ENCODE assay signal across 9 cellular contexts in genomic region chr19:2237869-2238153, GRCh38. TPM values are rescaled to one million over a fixed set of nuclear protein-coding genes. Genes with fewer than 3 reads are reported as not detected.
DNase-seq lines count a peak whose midpoint lies in the region; ATAC-seq and TF ChIP-seq lines count a peak whose summit lies in the region.
"Had no signal": no experiment of that assay in that cellular context is flagged by ENCODE, and none has a peak within 500 bp of the region (broad histone marks: within the 10 kb centered on the region; RNA-seq: fewer than 3 reads in every experiment).

No MANE protein-coding gene starts in this region.

- no peaks in the 10 kb centered on the region for H3K9me3 ChIP-seq in thoracic aorta

- H3K36me3 ChIP-seq in kidney epithelial cell (ENCODE audit: control insufficient read depth, insufficient read depth, low read length) (no peaks in the 10 kb centered on the region), thoracic aorta (no peaks in the 10 kb centered on the region)

- H3K27me3 ChIP-seq in kidney epithelial cell (ENCODE audit: control insufficient read depth, insufficient read depth, low read length) (no peaks in the 10 kb centered on the region), thoracic aorta (replicated peaks; ENCODE audit: insufficient read depth) (no peaks in the 10 kb centered on the region)

- H3K36me3 Mint-ChIP-seq in activated CD4-positive, alpha-beta T cell treated with anti-CD3 and anti-CD28 coated beads, Interleukin-2, amount 10 ng/mL, durations not matched to agents 7 days and 5 days (ENCODE audit: low read depth) = peaks cover 58% of the 10 kb centered on the region
- peaks cover 48 to 50% of the 10 kb centered on the region in 2 donors for H3K36me3 Mint-ChIP-seq in activated naive CD4-positive, alpha-beta T cell treated with anti-CD3 and anti-CD28 coated beads, Interleukin-2, amount 50 U/mL, for 72 hours

- CTCF ChIA-PET in activated CD4-positive, alpha-beta T cell treated with anti-CD3 and anti-CD28 coated beads, Interleukin-2, amount 10 ng/mL, durations not matched to agents 7 days and 5 days (lab: Charles Lee) = interaction anchor here (0.9 to 5.1 kb wide), 7 partner anchors 15 to 82 kb away, joined by 3 to 34 read pairs (median 4); partner anchors contain the start of gene JSRP1

- no peaks in the 10 kb centered on the region for H3K27me3 Mint-ChIP-seq in activated CD4-positive, alpha-beta T cell treated with anti-CD3 and anti-CD28 coated beads, Interleukin-2, amount 10 ng/mL, durations not matched to agents 7 days and 5 days

- peaks cover 63% of the 10 kb centered on the region for H3K4me1 Mint-ChIP-seq in activated CD4-positive, alpha-beta T cell treated with anti-CD3 and anti-CD28 coated beads, Interleukin-2, amount 10 ng/mL, durations not matched to agents 7 days and 5 days

- TF ChIP-seq CTCF in kidney epithelial cell (IDR thresholded peaks at IDR 0.05; ENCODE audit: insufficient read depth, low read length, poor library complexity, severe bottlenecking) (no peak), thoracic aorta (IDR thresholded peaks at IDR 0.05) (no peak)

- peak overlapping the region; percentile 99 for H3K27ac Mint-ChIP-seq in activated CD4-positive, alpha-beta T cell treated with anti-CD3 and anti-CD28 coated beads, Interleukin-2, amount 10 ng/mL, durations not matched to agents 7 days and 5 days
- peak overlapping the region; percentile 85 to 92 for H3K27ac Mint-ChIP-seq in activated naive CD4-positive, alpha-beta T cell treated with anti-CD3 and anti-CD28 coated beads, Interleukin-2, amount 50 U/mL, for 72 hours

- peak overlapping the region in 1 of 2 donors; percentile 85 for H3K27ac ChIP-seq in thoracic aorta

- H3K4me1 ChIP-seq in thoracic aorta (ENCODE audit: control insufficient read depth in 1 of 2, low read depth in 2 of 2) = peaks cover 51 to 79% of the 10 kb centered on the region in 2 donors

- no peak for DNase-seq in activated CD4-positive, alpha-beta T cell treated with anti-CD3 and anti-CD28 coated beads, Interleukin-2, amount 10 ng/mL, durations not matched to agents 7 days and 5 days
- DNase-seq in activated CD4-positive, alpha-beta T cell treated with anti-CD3 and anti-CD28 coated beads, Interleukin-2, amount 50 U/mL, for 4 hours = no peak
- no peak for DNase-seq in activated naive CD4-positive, alpha-beta T cell treated with anti-CD3 and anti-CD28 coated beads, Interleukin-2, amount 50 U/mL, for 72 hours (ENCODE audit: low spot score in 2 of 2)
- DNase-seq in kidney epithelial cell (ENCODE audit: low read depth) (no peak), thoracic aorta (ENCODE audit: low spot score) (no peak), NCI-H187 treated with DMSO at 0.1 percent for 48 hours (lab: John Stamatoyannopoulos, UW) (no peak)

- H3K9me3 Mint-ChIP-seq in activated CD4-positive, alpha-beta T cell treated with anti-CD3 and anti-CD28 coated beads, Interleukin-2, amount 10 ng/mL, durations not matched to agents 7 days and 5 days = no peaks in the 10 kb centered on the region
- H3K9me3 Mint-ChIP-seq in activated naive CD4-positive, alpha-beta T cell treated with anti-CD3 and anti-CD28 coated beads, Interleukin-2, amount 50 U/mL, for 72 hours = no peaks in the 10 kb centered on the region

- POLR2A ChIA-PET in activated CD4-positive, alpha-beta T cell treated with anti-CD3 and anti-CD28 coated beads, Interleukin-2, amount 10 ng/mL, durations not matched to agents 7 days and 5 days (lab: Charles Lee) = no interaction called here

- peak overlapping the region; percentile 97 for H3K4me3 Mint-ChIP-seq in activated CD4-positive, alpha-beta T cell treated with anti-CD3 and anti-CD28 coated beads, Interleukin-2, amount 10 ng/mL, durations not matched to agents 7 days and 5 days

- peak overlapping the region; percentile 85 for H3K4me3 ChIP-seq in kidney epithelial cell (ENCODE audit: low read depth, low read length)
- peak overlapping the region; percentile 95 for H3K4me3 ChIP-seq in thoracic aorta

- ATAC-seq in activated naive CD4-positive, alpha-beta T cell treated with anti-CD3 and anti-CD28 coated beads, Interleukin-2, amount 50 U/mL, for 72 hours = no peak
- ATAC-seq in thoracic aorta (ENCODE audit: insufficient number of reproducible peaks, low FRiP score, low read depth) = no peak
- no peak for ATAC-seq in HG02852 (IDR thresholded peaks at IDR 0.05; ENCODE audit: unreplicated experiment)
- ATAC-seq in HG03520 (IDR thresholded peaks at IDR 0.05; ENCODE audit: unreplicated experiment) = no peak

RNA-seq across cellular contexts. Expression of gene SF3A2, which starts 1.2 kb away (rescaled TPM):
- total RNA-seq in activated CD4-positive, alpha-beta T cell treated with anti-CD3 and anti-CD28 coated beads, Interleukin-2, amount 10 ng/mL, durations not matched to agents 7 days and 5 days = 100 to 1,000 TPM; 142 to 151 TPM
- total RNA-seq in activated naive CD4-positive, alpha-beta T cell treated with anti-CD3 and anti-CD28 coated beads, Interleukin-2, amount 50 U/mL, for 72 hours = 100 to 1,000 TPM; 145 to 154 TPM
- 72.4 and 75.4 TPM in 2 replicates for total RNA-seq in kidney epithelial cell
- total RNA-seq in thoracic aorta = 10 to 100 TPM; 23.8 to 43.7 TPM

RNA-seq across cellular contexts. Expression of gene PLEKHJ1, which starts 1.7 kb away (rescaled TPM):
- total RNA-seq in activated CD4-positive, alpha-beta T cell treated with anti-CD3 and anti-CD28 coated beads, Interleukin-2, amount 10 ng/mL, durations not matched to agents 7 days and 5 days = 10 to 100 TPM; 56.2 to 71.9 TPM
- 10 to 100 TPM; 41.9 to 69.9 TPM for total RNA-seq in activated naive CD4-positive, alpha-beta T cell treated with anti-CD3 and anti-CD28 coated beads, Interleukin-2, amount 50 U/mL, for 72 hours
- total RNA-seq in kidney epithelial cell (104 TPM in 2 replicates), thoracic aorta (10 to 100 TPM; 26.3 to 46.2 TPM)

RNA-seq across cellular contexts. Expression of gene AMH, which starts 11.3 kb away (rescaled TPM):
- total RNA-seq in activated CD4-positive, alpha-beta T cell treated with anti-CD3 and anti-CD28 coated beads, Interleukin-2, amount 10 ng/mL, durations not matched to agents 7 days and 5 days = 1 to 10 TPM; 5.2 to 9.2 TPM
- total RNA-seq in activated naive CD4-positive, alpha-beta T cell treated with anti-CD3 and anti-CD28 coated beads, Interleukin-2, amount 50 U/mL, for 72 hours = 1 to 10 TPM; 1.9 to 2.9 TPM
- 0.89 TPM in 1 of 2 replicates, not detected in the other for total RNA-seq in kidney epithelial cell
- total RNA-seq in thoracic aorta = under 1 TPM; 0.92 to 0.95 TPM

RNA-seq across cellular contexts. Expression of gene JSRP1, which starts 18.4 kb away (rescaled TPM):
- under 1 TPM in 1 of 2 experiments, not detected in 1; 0.27 TPM for total RNA-seq in activated CD4-positive, alpha-beta T cell treated with anti-CD3 and anti-CD28 coated beads, Interleukin-2, amount 10 ng/mL, durations not matched to agents 7 days and 5 days
- under 1 TPM; 0.39 to 0.56 TPM for total RNA-seq in activated naive CD4-positive, alpha-beta T cell treated with anti-CD3 and anti-CD28 coated beads, Interleukin-2, amount 50 U/mL, for 72 hours
- total RNA-seq in kidney epithelial cell (2.2 and 2.5 TPM in 2 replicates), thoracic aorta (not detected)
- total RNA-seq: dermis microvascular lymphatic vessel endothelial cell had no signal

RNA-seq across cellular contexts. Expression of gene PEAK3, which starts 44.2 kb away (rescaled TPM):
- under 1 TPM; 0.17 to 0.25 TPM for total RNA-seq in activated CD4-positive, alpha-beta T cell treated with anti-CD3 and anti-CD28 coated beads, Interleukin-2, amount 10 ng/mL, durations not matched to agents 7 days and 5 days
- not detected for total RNA-seq in activated naive CD4-positive, alpha-beta T cell treated with anti-CD3 and anti-CD28 coated beads, Interleukin-2, amount 50 U/mL, for 72 hours
- not detected in 2 replicates for total RNA-seq in kidney epithelial cell
- total RNA-seq in thoracic aorta = 1 to 10 TPM; 1.2 to 3.0 TPM
